ENCODE assay signal across 1 cellular context in genomic region chr1:228008391-228009115, GRCh38.
TF ChIP-seq lines count a peak whose summit lies in the region.

No MANE protein-coding gene starts in this region.

TF ChIP-seq in H1, 55 proteins besides CTCF, POLR2A, EP300 and RAD21 (continued from another document):
- TF ChIP-seq RBBP5 (IDR thresholded peaks at IDR 0.05; ENCODE audit: borderline replicate concordance, low read depth, low read length) (no peak), TAF7 (optimal IDR thresholded peaks at IDR 0.05; ENCODE audit: borderline replicate concordance, low read depth, low read length) (no peak), SIRT6 (IDR thresholded peaks at IDR 0.05; ENCODE audit: low read length) (no peak), EZH2 (IDR thresholded peaks at IDR 0.05; ENCODE audit: low read depth, low read length, severe bottlenecking) (peak; percentile 50), JUN (IDR thresholded peaks at IDR 0.05; ENCODE audit: low read depth, low read length) (no peak), GTF2F1 (IDR thresholded peaks at IDR 0.05; ENCODE audit: borderline replicate concordance, low read depth, low read length) (no peak)
